Comparison of ENCODE assay signal across 8 cellular contexts in the genomic region with DNA sequence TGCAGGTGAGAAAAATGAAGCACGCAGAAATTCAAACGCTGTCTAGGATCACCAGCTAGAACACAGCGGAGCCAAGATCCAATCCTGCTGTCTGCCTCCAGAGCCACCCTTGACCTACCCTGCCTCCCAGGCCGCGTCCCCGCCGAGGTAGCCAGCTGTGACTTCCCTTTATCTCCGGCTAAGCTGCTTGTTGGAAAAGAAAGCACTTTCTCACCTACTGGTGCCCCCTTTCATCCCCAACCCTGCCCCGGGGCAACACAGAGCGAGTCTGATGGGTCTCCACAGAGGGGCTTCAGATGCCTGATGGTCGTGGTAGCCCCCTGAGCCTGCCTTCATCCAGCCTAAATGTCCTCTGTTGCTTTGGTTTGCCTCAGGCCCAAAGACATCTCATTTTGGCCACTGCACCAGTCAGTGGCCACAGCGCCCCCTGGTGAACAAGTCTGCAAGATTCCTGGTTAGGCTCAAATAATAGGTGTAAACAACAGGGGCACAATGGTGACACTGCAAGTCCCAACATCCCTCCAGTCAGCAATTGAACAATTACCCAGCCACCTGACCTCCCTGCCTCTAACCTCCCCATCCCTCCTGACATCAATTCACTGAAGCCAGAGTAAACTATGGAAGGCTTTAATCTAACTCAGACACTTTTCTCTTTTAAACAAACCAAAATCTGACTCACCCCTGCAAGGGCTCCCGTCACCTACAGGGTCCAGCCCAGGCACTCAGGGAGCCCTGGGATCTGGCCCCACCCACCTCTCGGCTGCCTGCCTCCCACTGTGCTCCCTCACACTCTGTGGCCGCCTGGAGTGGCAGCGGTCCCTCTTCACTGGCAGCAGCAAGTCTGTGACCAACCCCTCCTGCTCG. TPM values are rescaled to one million over a fixed set of nuclear protein-coding genes. Genes with fewer than 3 reads are reported as not detected.
DNase-seq lines count a peak whose midpoint lies in the region; ATAC-seq and TF ChIP-seq lines count a peak whose summit lies in the region.

No MANE protein-coding gene starts in this region.

- ATAC-seq in GM19023 (IDR thresholded peaks at IDR 0.05; ENCODE audit: unreplicated experiment) = no peak

- no peak overlapping the region for H3K4me3 Mint-ChIP-seq in endodermal cell

- H3K36me3 ChIP-seq in HEK293 (ENCODE audit: control insufficient read depth in 2 of 2, insufficient read depth in 1 of 2, low read length in 2 of 2) (peaks cover 0 to 12% of the 10 kb centered on the region in 2 experiments; a peak in 1 of 3 replicates), endodermal cell (ENCODE audit: control insufficient read depth, insufficient read depth, low read length) (peaks cover 4% of the 10 kb centered on the region)

- H3K9me3 Mint-ChIP-seq in endodermal cell = peaks cover 5% of the 10 kb centered on the region

- DNase-seq in DMS53 treated with DMSO at 0.1 percent for 48 hours (lab: John Stamatoyannopoulos, UW; ENCODE audit: unreplicated experiment) (peak; percentile 1), NOMO-1 (lab: John Stamatoyannopoulos, UW; ENCODE audit: unreplicated experiment in 2 of 2) (peak; percentile 39 to 70), endodermal cell (peak; percentile 95), myocyte (ENCODE audit: low read depth) (peak; percentile 80)
- DNase-seq in activated CD8-positive, alpha-beta memory T cell treated with anti-CD3 and anti-CD28 coated beads for 48 hours (ENCODE audit: low read depth in 2 of 3, low spot score in 2 of 3) = peak; percentile 14 to 72 (median 61)
- DNase-seq in stimulated activated CD8-positive, alpha-beta memory T cell treated with anti-CD3 and anti-CD28 coated beads, Interleukin-7, amount 100 ng/mL, for 48 hours (ENCODE audit: extremely low read depth in 1 of 2, low read depth in 1 of 2) = peak; percentile 24 to 26

- H3K4me1 Mint-ChIP-seq in endodermal cell = peaks cover 19% of the 10 kb centered on the region

- no peak overlapping the region for H3K27ac ChIP-seq in HEK293 (ENCODE audit: extremely low read depth, low read depth, low read length)
- no peak overlapping the region for H3K27ac ChIP-seq in endodermal cell (ENCODE audit: low read depth, low read length)

- POLR2A ChIA-PET in HEK293 (lab: Yijun Ruan, JAX) = no interaction called here

- H3K9ac ChIP-seq in endodermal cell (ENCODE audit: extremely low read depth, low read length, poor library complexity, severe bottlenecking) = no peak overlapping the region

- H3K36me3 Mint-ChIP-seq in endodermal cell (ENCODE audit: low read depth) = peaks cover 11% of the 10 kb centered on the region

- no peaks in the 10 kb centered on the region for H3K9me3 ChIP-seq in HEK293 (ENCODE audit: control insufficient read depth, insufficient read depth, low read depth, low read length)
- H3K9me3 ChIP-seq in endodermal cell (ENCODE audit: control insufficient read depth, low read length) = peaks cover 3% of the 10 kb centered on the region

- 70 to 76% methylated on average over 5 to 17 of the region's 17 CpGs for WGBS in endodermal cell (ENCODE audit: insufficient coverage in 1 of 2, insufficient read length in 1 of 2), 2 experiments

- TF ChIP-seq CTCF in HEK293 (tag by site-specific recombination; IDR thresholded peaks at IDR 0.05) (peak; percentile 45; the same call in 1 of the 2 replicates), endodermal cell (conservative IDR thresholded peaks at IDR 0.05) (peak; percentile 99)

- peak overlapping the region; percentile 48 for H3K27ac Mint-ChIP-seq in endodermal cell

- CTCF ChIA-PET in HEK293 (lab: Yijun Ruan, JAX) = interaction anchor here (0.6 to 2.9 kb wide), 12 partner anchors 12 to 357 kb away, joined by 3 to 10 read pairs (median 4); no protein-coding TSS in a partner anchor

- no peaks in the 10 kb centered on the region for H3K27me3 Mint-ChIP-seq in endodermal cell (ENCODE audit: insufficient read depth)

- H3K4me1 ChIP-seq in HEK293 (ENCODE audit: control insufficient read depth, insufficient read depth, low read length) = no peaks in the 10 kb centered on the region
- peaks cover 3% of the 10 kb centered on the region for H3K4me1 ChIP-seq in endodermal cell (ENCODE audit: control insufficient read depth, insufficient read depth, low read length)

- H3K4me3 ChIP-seq in HEK293 (ENCODE audit: low read depth, low read length) (no peak overlapping the region), endodermal cell (ENCODE audit: low read length) (no peak overlapping the region)

- no peaks in the 10 kb centered on the region for H3K27me3 ChIP-seq in endodermal cell (ENCODE audit: control insufficient read depth, insufficient read depth, low read length, poor library complexity, severe bottlenecking)

TF ChIP-seq in HEK293, 187 proteins besides CTCF, POLR2A, EP300 and RAD21 (continues in another document):
- TF ChIP-seq ZFP41 (tag by site-specific recombination; IDR thresholded peaks at IDR 0.05; ENCODE audit: borderline replicate concordance) (no peak), ZNF423 (tag by site-specific recombination; IDR thresholded peaks at IDR 0.05) (0 out of 2 replicates have a peak, but pooled peaks have one; percentile 26), ZBTB8A (tag by site-specific recombination; IDR thresholded peaks at IDR 0.05) (no peak), ZNF202 (tag by site-specific recombination; IDR thresholded peaks at IDR 0.05; ENCODE audit: borderline replicate concordance) (no peak), ZNF416 (tag by site-specific recombination; IDR thresholded peaks at IDR 0.05) (no peak), ZNF776 (tag by site-specific recombination; IDR thresholded peaks at IDR 0.05; ENCODE audit: borderline replicate concordance) (no peak), ZNF792 (tag by site-specific recombination; IDR thresholded peaks at IDR 0.05) (peak; percentile 98), RBAK (tag by site-specific recombination; IDR thresholded peaks at IDR 0.05) (no peak), OSR2 (tag by site-specific recombination; IDR thresholded peaks at IDR 0.05) (no peak), ZNF292 (tag by site-specific recombination; IDR thresholded peaks at IDR 0.05; ENCODE audit: borderline replicate concordance, low read depth) (no peak), GLIS1 (tag by site-specific recombination; IDR thresholded peaks at IDR 0.05) (peak; percentile 41), ZNF596 (tag by site-specific recombination; IDR thresholded peaks at IDR 0.05) (no peak), ZNF654 (tag by site-specific recombination; IDR thresholded peaks at IDR 0.05; ENCODE audit: low read depth) (peak; percentile 44)
- TF ChIP-seq, protein P1, sequence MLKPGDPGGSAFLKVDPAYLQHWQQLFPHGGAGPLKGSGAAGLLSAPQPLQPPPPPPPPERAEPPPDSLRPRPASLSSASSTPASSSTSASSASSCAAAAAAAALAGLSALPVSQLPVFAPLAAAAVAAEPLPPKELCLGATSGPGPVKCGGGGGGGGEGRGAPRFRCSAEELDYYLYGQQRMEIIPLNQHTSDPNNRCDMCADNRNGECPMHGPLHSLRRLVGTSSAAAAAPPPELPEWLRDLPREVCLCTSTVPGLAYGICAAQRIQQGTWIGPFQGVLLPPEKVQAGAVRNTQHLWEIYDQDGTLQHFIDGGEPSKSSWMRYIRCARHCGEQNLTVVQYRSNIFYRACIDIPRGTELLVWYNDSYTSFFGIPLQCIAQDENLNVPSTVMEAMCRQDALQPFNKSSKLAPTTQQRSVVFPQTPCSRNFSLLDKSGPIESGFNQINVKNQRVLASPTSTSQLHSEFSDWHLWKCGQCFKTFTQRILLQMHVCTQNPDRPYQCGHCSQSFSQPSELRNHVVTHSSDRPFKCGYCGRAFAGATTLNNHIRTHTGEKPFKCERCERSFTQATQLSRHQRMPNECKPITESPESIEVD (tag by site-specific recombination; IDR thresholded peaks at IDR 0.05) = no peak
- TF ChIP-seq, protein P2, sequence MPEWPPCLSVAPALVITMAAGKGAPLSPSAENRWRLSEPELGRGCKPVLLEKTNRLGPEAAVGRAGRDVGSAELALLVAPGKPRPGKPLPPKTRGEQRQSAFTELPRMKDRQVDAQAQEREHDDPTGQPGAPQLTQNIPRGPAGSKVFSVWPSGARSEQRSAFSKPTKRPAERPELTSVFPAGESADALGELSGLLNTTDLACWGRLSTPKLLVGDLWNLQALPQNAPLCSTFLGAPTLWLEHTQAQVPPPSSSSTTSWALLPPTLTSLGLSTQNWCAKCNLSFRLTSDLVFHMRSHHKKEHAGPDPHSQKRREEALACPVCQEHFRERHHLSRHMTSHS (tag by site-specific recombination; IDR thresholded peaks at IDR 0.05) = no peak
- TF ChIP-seq, protein P3, sequence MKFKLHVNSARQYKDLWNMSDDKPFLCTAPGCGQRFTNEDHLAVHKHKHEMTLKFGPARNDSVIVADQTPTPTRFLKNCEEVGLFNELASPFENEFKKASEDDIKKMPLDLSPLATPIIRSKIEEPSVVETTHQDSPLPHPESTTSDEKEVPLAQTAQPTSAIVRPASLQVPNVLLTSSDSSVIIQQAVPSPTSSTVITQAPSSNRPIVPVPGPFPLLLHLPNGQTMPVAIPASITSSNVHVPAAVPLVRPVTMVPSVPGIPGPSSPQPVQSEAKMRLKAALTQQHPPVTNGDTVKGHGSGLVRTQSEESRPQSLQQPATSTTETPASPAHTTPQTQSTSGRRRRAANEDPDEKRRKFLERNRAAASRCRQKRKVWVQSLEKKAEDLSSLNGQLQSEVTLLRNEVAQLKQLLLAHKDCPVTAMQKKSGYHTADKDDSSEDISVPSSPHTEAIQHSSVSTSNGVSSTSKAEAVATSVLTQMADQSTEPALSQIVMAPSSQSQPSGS (tag by site-specific recombination; IDR thresholded peaks at IDR 0.05; ENCODE audit: low read depth) = no peak
- TF ChIP-seq, protein P4, sequence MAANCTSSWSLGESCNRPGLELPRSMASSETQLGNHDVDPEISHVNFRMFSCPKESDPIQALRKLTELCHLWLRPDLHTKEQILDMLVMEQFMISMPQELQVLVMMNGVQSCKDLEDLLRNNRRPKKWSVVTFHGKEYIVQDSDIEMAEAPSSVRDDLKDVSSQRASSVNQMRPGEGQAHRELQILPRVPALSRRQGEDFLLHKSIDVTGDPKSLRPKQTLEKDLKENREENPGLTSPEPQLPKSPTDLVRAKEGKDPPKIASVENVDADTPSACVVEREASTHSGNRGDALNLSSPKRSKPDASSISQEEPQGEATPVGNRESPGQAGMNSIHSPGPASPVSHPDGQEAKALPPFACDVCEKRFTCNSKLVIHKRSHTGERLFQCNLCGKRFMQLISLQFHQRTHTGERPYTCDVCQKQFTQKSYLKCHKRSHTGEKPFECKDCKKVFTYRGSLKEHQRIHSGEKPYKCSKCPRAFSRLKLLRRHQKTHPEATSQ (tag by site-specific recombination; IDR thresholded peaks at IDR 0.05) = 0 out of 2 replicates have a peak, but pooled peaks have one; percentile 34

RNA-seq across cellular contexts. Expression of a gene that starts 27.3 kb away (rescaled TPM):
- 1 to 10 TPM in 1 of 2 donors, not detected in 1; 1.5 TPM for total RNA-seq in endodermal cell
- polyA plus RNA-seq in endodermal cell (2013, experiment 1 of 2) = not detected
- polyA plus RNA-seq in endodermal cell (2013, experiment 2 of 2) = 0.29 TPM
- total RNA-seq in myocyte = not detected in 2 replicates
- polyA plus RNA-seq in myocyte (2012) = not detected

RNA-seq across cellular contexts. Expression of a gene that starts 51.4 kb away (rescaled TPM):
- total RNA-seq in endodermal cell = 10 to 100 TPM; 19.1 to 20.7 TPM
- polyA plus RNA-seq in endodermal cell (2013, experiment 1 of 2) = 18.2 TPM
- polyA plus RNA-seq in endodermal cell (2013, experiment 2 of 2) = 15.7 TPM
- total RNA-seq in myocyte = 14.2 and 21.6 TPM in 2 replicates
- polyA plus RNA-seq in myocyte (2012) = 31.3 TPM

Comparison
In these comparisons a context has a peak if more than half of its experiments do, and no peak if none do; other contexts are left out.
1. DNase-seq: peak in every context shown above with its lines; median percentile 95 in endodermal cell; 80 in myocyte; 61 in activated CD8-positive, alpha-beta memory T cell treated with anti-CD3 and anti-CD28 coated beads for 48 hours; 54 in NOMO-1; 25 in stimulated activated CD8-positive, alpha-beta memory T cell treated with anti-CD3 and anti-CD28 coated beads, Interleukin-7, amount 100 ng/mL, for 48 hours; 1 in DMS53 treated with DMSO at 0.1 percent for 48 hours.